ENCODE assay signal across 1 cellular context in genomic region chr14:92704036-92704804, GRCh38.
TF ChIP-seq lines count a peak whose summit lies in the region.

No MANE protein-coding gene starts in this region.

TF ChIP-seq in HepG2, 621 proteins besides CTCF, POLR2A, EP300 and RAD21 (continued from another document):
- no peak for TF ChIP-seq STAT6 (CRISPR knock-in tag; IDR thresholded peaks at IDR 0.05; ENCODE audit: borderline replicate concordance)
- no peak for TF ChIP-seq ZNF142 (CRISPR knock-in tag; IDR thresholded peaks at IDR 0.05)
- no peak for TF ChIP-seq ARNT (IDR thresholded peaks at IDR 0.05)
- TF ChIP-seq ZNF263 (CRISPR knock-in tag; IDR thresholded peaks at IDR 0.05), result no peak
- no peak for TF ChIP-seq PTBP1 (IDR thresholded peaks at IDR 0.05; ENCODE audit: low read depth, low read length, poor library complexity, severe bottlenecking)
- TF ChIP-seq GATAD1 (CRISPR knock-in tag; IDR thresholded peaks at IDR 0.05), result no peak
- no peak for TF ChIP-seq TP53 (CRISPR knock-in tag; conservative IDR thresholded peaks at IDR 0.05)
- no peak for TF ChIP-seq ZNF503 (CRISPR knock-in tag; IDR thresholded peaks at IDR 0.05)
- no peak for TF ChIP-seq AHDC1 (CRISPR knock-in tag; IDR thresholded peaks at IDR 0.05; ENCODE audit: borderline replicate concordance)
- TF ChIP-seq ZNF275 (CRISPR knock-in tag; IDR thresholded peaks at IDR 0.05; ENCODE audit: borderline replicate concordance), result no peak
- no peak for TF ChIP-seq SETDB1 (CRISPR knock-in tag; IDR thresholded peaks at IDR 0.05; ENCODE audit: borderline replicate concordance)
TF ChIP-seq in HepG2: peak in this region for 0.
